Comparison of ENCODE assay signal across 19 cellular contexts in genomic region chr2:110958720-110959119, GRCh38.
DNase-seq lines count a peak whose midpoint lies in the region; ATAC-seq, FAIRE-seq and TF ChIP-seq lines count a peak whose summit lies in the region.
"Had no signal": no experiment of that assay in that cellular context is flagged by ENCODE, and none has a peak within 500 bp of the region (broad histone marks: within the 10 kb centered on the region; RNA-seq: fewer than 3 reads in every experiment).

No MANE protein-coding gene starts in this region.

- H3K4me3 ChIP-seq in BLaER1 (no peak overlapping the region), esophagus muscularis mucosa (no peak overlapping the region), gastroesophageal sphincter (no peak overlapping the region), sigmoid colon (no peak overlapping the region), pancreas (no peak overlapping the region)
- no peak overlapping the region for H3K4me3 ChIP-seq in BLaER1 treated with 17β-estradiol and CSF1 and Interleukin-3, amounts not matched to agents 10 nM and 100 nM
- H3K4me3 ChIP-seq: GM23248 had no signal

- no peak overlapping the region for H3K9ac ChIP-seq in BLaER1
- no peak overlapping the region for H3K9ac ChIP-seq in BLaER1 treated with 17β-estradiol and CSF1 and Interleukin-3, amounts not matched to agents 10 nM and 100 nM
- H3K9ac ChIP-seq: GM23248 had no signal

- H4K20me1 ChIP-seq in BLaER1, result no peaks in the 10 kb centered on the region
- H4K20me1 ChIP-seq in BLaER1 treated with 17β-estradiol and CSF1 and Interleukin-3, amounts not matched to agents 10 nM and 100 nM, result no peaks in the 10 kb centered on the region

- H3K36me3 ChIP-seq in BLaER1 (no peaks in the 10 kb centered on the region), esophagus muscularis mucosa (no peaks in the 10 kb centered on the region), gastroesophageal sphincter (no peaks in the 10 kb centered on the region), sigmoid colon (no peaks in the 10 kb centered on the region), pancreas (no peaks in the 10 kb centered on the region)
- no peaks in the 10 kb centered on the region for H3K36me3 ChIP-seq in BLaER1 treated with 17β-estradiol and CSF1 and Interleukin-3, amounts not matched to agents 10 nM and 100 nM

- ATAC-seq in gastroesophageal sphincter (no peak), HG03175 (IDR thresholded peaks at IDR 0.05; ENCODE audit: unreplicated experiment) (no peak), pancreas (no peak)

- TF ChIP-seq CTCF in esophagus muscularis mucosa (IDR thresholded peaks at IDR 0.05), result no peak
- no peak for TF ChIP-seq CTCF in gastroesophageal sphincter (IDR thresholded peaks at IDR 0.05)
- TF ChIP-seq CTCF in sigmoid colon (IDR thresholded peaks at IDR 0.05), result no peak
- no peak for TF ChIP-seq CTCF in pancreas (IDR thresholded peaks at IDR 0.05)

- DNase-seq in NCI-H2171 (lab: John Stamatoyannopoulos, UW), result peak; percentile 48
- DNase-seq in esophagus muscularis mucosa (ENCODE audit: extremely low spot score), result peak; percentile 81
- no peak for DNase-seq in sigmoid colon
- no peak for DNase-seq in pancreas
- DNase-seq: CD4-positive, alpha-beta T cell; CD8-positive, alpha-beta memory T cell; DMS 273 treated with DMSO at 0.1 percent for 48 hours; DMS79; GF-D8; GM23248; H7 had no signal

- no peaks in the 10 kb centered on the region for H3K27me3 ChIP-seq in BLaER1
- no peaks in the 10 kb centered on the region for H3K27me3 ChIP-seq in BLaER1 treated with 17β-estradiol and CSF1 and Interleukin-3, amounts not matched to agents 10 nM and 100 nM
- H3K27me3 ChIP-seq in esophagus muscularis mucosa, result peaks cover 0 to 6% (median 0%) of the 10 kb centered on the region in 4 donors
- H3K27me3 ChIP-seq in gastroesophageal sphincter, result no peaks in the 10 kb centered on the region
- H3K27me3 ChIP-seq in sigmoid colon, result no peaks in the 10 kb centered on the region
- no peaks in the 10 kb centered on the region for H3K27me3 ChIP-seq in pancreas

- TF ChIP-seq EP300 in esophagus muscularis mucosa (IDR thresholded peaks at IDR 0.05), result no peak
- no peak for TF ChIP-seq EP300 in gastroesophageal sphincter (IDR thresholded peaks at IDR 0.05)
- no peak for TF ChIP-seq EP300 in sigmoid colon (IDR thresholded peaks at IDR 0.05)

- H3K27ac ChIP-seq in BLaER1 (no peak overlapping the region), esophagus muscularis mucosa (replicated peaks in 1 of 4) (no peak overlapping the region), gastroesophageal sphincter (no peak overlapping the region), sigmoid colon (no peak overlapping the region), pancreas (no peak overlapping the region)
- no peak overlapping the region for H3K27ac ChIP-seq in BLaER1 treated with 17β-estradiol and CSF1 and Interleukin-3, amounts not matched to agents 10 nM and 100 nM
- H3K27ac ChIP-seq: GM23248 had no signal

- H3K4me1 ChIP-seq in BLaER1 (peaks cover 22% of the 10 kb centered on the region), esophagus muscularis mucosa (no peaks in the 10 kb centered on the region), gastroesophageal sphincter (no peaks in the 10 kb centered on the region), sigmoid colon (no peaks in the 10 kb centered on the region), pancreas (no peaks in the 10 kb centered on the region)
- peaks cover 0 to 17% (median 14%) of the 10 kb centered on the region in 10 experiments; a peak in 14 of 20 replicates for H3K4me1 ChIP-seq in BLaER1 treated with 17β-estradiol and CSF1 and Interleukin-3, amounts not matched to agents 10 nM and 100 nM

- no peaks in the 10 kb centered on the region for H3K9me3 ChIP-seq in BLaER1
- H3K9me3 ChIP-seq in BLaER1 treated with 17β-estradiol and CSF1 and Interleukin-3, amounts not matched to agents 10 nM and 100 nM (replicated peaks in 1 of 11), result peaks cover 0 to 1% (median 0%) of the 10 kb centered on the region in 11 experiments; a peak in 1 of 22 replicates
- no peaks in the 10 kb centered on the region for H3K9me3 ChIP-seq in esophagus muscularis mucosa
- H3K9me3 ChIP-seq in gastroesophageal sphincter, result no peaks in the 10 kb centered on the region
- no peaks in the 10 kb centered on the region for H3K9me3 ChIP-seq in sigmoid colon
- no peaks in the 10 kb centered on the region for H3K9me3 ChIP-seq in pancreas

- peak overlapping the region; percentile 53 for H3K4me2 ChIP-seq in BLaER1
- H3K4me2 ChIP-seq in BLaER1 treated with 17β-estradiol and CSF1 and Interleukin-3, amounts not matched to agents 10 nM and 100 nM, result peak overlapping the region in 9 of 11 experiments; percentile 24 to 67 (median 51); a peak in 18 of 22 replicates

- TF ChIP-seq POLR2A in esophagus muscularis mucosa (IDR thresholded peaks at IDR 0.05; ENCODE audit: low read depth) (no peak), gastroesophageal sphincter (IDR thresholded peaks at IDR 0.05) (no peak), sigmoid colon (IDR thresholded peaks at IDR 0.05) (no peak)

- 90% methylated on average over 2 of the region's 3 CpGs for WGBS in esophagus muscularis mucosa
- 80% methylated on average over 1 of the region's 3 CpGs; no CpG with 5 or more reads in 1 of the 2 donors for WGBS in gastroesophageal sphincter (ENCODE audit: low coverage in 1 of 2), 2 donors
- 95% methylated on average over 3 of the region's 3 CpGs for WGBS in sigmoid colon, 2 donors
- WGBS in pancreas, 2 donors, result 72 to 76% methylated on average over 3 of the region's 3 CpGs

- no peak for FAIRE-seq in pancreas (lab: Jason Lieb, UNC)
- FAIRE-seq: D721Med, GM12891, GM19239, H1 had no signal

- intact Hi-C loops in esophagus muscularis mucosa (cut with DNase I), result no loop called here
- intact Hi-C loops in sigmoid colon (cut with DNase I), result no loop called here
- intact Hi-C loops in pancreas (cut with DNase I), result no loop called here

Comparison
In these comparisons a context has a peak if more than half of its experiments do, and no peak if none do; other contexts are left out.
1. DNase-seq: peak in NCI-H2171 (single experiment) and esophagus muscularis mucosa (single experiment); none in sigmoid colon (single experiment) and pancreas (0 of 6).